23 cellular contexts compared by ENCODE assay signal in genomic region chr3:13852638-13853009, GRCh38. TPM values are rescaled to one million over a fixed set of nuclear protein-coding genes. Genes with fewer than 3 reads are reported as not detected.
A peak's percentile ranks its signal among the peaks of the same experiment; 100 is the strongest.
DNase-seq lines count a peak whose midpoint lies in the region; ATAC-seq, FAIRE-seq and TF ChIP-seq lines count a peak whose summit lies in the region.
"Had no signal": no experiment of that assay in that cellular context is flagged by ENCODE, and none has a peak within 500 bp of the region (broad histone marks: within the 10 kb centered on the region; RNA-seq: fewer than 3 reads in every experiment).

No MANE protein-coding gene starts in this region.

- BruUV-seq in HepG2 (replicated peaks; lab: Mats Ljungman, UMichigan): no TSS peak

- H3K36me3 ChIP-seq in HepG2 (replicated peaks in 1 of 2; ENCODE audit: control insufficient read depth in 1 of 2, insufficient read depth in 2 of 2, low read length in 2 of 2) (no peaks in the 10 kb centered on the region), right lobe of liver (no peaks in the 10 kb centered on the region)
- H3K36me3 ChIP-seq: Peyer's patch had no signal

- H3K9ac ChIP-seq in HepG2 (ENCODE audit: insufficient read depth, low read depth, low read length): no peak overlapping the region

- TF ChIP-seq POLR2A in HepG2 (IDR thresholded peaks at IDR 0.05; ENCODE audit: insufficient read depth in 1 of 2, low read depth in 2 of 2, low read length in 2 of 2): no peak
- TF ChIP-seq POLR2A in right lobe of liver (IDR thresholded peaks at IDR 0.05): no peak

- WGBS in HepG2 (ENCODE audit: low lambda C conversion rate): 0% methylated on average over 1 of the region's 4 CpGs
- WGBS in right lobe of liver (ENCODE audit: insufficient coverage, low coverage, low lambda C conversion rate, missing lambda C conversion rate): 60% methylated on average over 1 of the region's 4 CpGs

- no peaks in the 10 kb centered on the region for H3K9me3 ChIP-seq in HepG2 (ENCODE audit: low read length)
- no peaks in the 10 kb centered on the region for H3K9me3 ChIP-seq in right lobe of liver
- H3K9me3 ChIP-seq: Peyer's patch, testis had no signal

- H3K27me3 ChIP-seq in HepG2 (ENCODE audit: control insufficient read depth in 1 of 2, insufficient read depth in 2 of 2, low read length in 2 of 2): peaks cover 1 to 43% of the 10 kb centered on the region in 2 experiments; a peak in 4 of 5 replicates
- H3K27me3 ChIP-seq in right lobe of liver: no peaks in the 10 kb centered on the region
- H3K27me3 ChIP-seq: Peyer's patch, testis had no signal

- CTCF ChIA-PET in HepG2 (lab: Yijun Ruan, JAX; ENCODE audit: low intra/inter-chr PET ratio, low total read pairs): no interaction called here

- ATAC-seq in HepG2 (peak; percentile 26; the same call in 2 of the 3 replicates), right lobe of liver (no peak), GM19463 (IDR thresholded peaks at IDR 0.05; ENCODE audit: unreplicated experiment) (no peak)
- ATAC-seq: CD8-positive, alpha-beta T cell; SK-N-SH treated with all-trans-retinoic acid at 6 μM for 48 hours had no signal

- TF ChIP-seq CTCF in HepG2 (CRISPR knock-in tag; IDR thresholded peaks at IDR 0.05) (no peak), right lobe of liver (IDR thresholded peaks at IDR 0.05) (no peak), epithelial cell of esophagus (IDR thresholded peaks at IDR 0.05; ENCODE audit: insufficient read depth, low read depth, low read length, missing control alignments) (no peak)

- FAIRE-seq in HepG2 (lab: Jason Lieb, UNC): no peak
- FAIRE-seq: GM18507 had no signal

- in situ Hi-C loops in HepG2 (cut with HindIII; ENCODE audit: extremely low pct_ligation_motif_present, low pct_unique_long_range_greater_than_20kb): no loop called here

- H3K27ac ChIP-seq in HepG2 (ENCODE audit: extremely low read length, insufficient read depth, low read length): no peak overlapping the region
- H3K27ac ChIP-seq in right lobe of liver: no peak overlapping the region
- H3K27ac ChIP-seq: Peyer's patch, testis had no signal

- intact Hi-C loops in HepG2 (cut with micrococcal nuclease; ENCODE audit: unreplicated experiment) (no loop called here), right lobe of liver (cut with DNase I) (no loop called here)

- H3K4me3 ChIP-seq in HepG2 (replicated peaks in 1 of 3; ENCODE audit: insufficient read depth in 1 of 3, low read depth in 2 of 3, low read length in 3 of 3) (no peak overlapping the region), right lobe of liver (no peak overlapping the region), epithelial cell of esophagus (ENCODE audit: low read length) (no peak overlapping the region)
- H3K4me3 ChIP-seq: Peyer's patch, testis had no signal

- TF ChIP-seq EP300 in HepG2 (IDR thresholded peaks at IDR 0.05; ENCODE audit: low read depth in 2 of 2, low read length in 2 of 2) (no peak), HepG2 (CRISPR knock-in tag; IDR thresholded peaks at IDR 0.05; ENCODE audit: borderline replicate concordance) (no peak)

- H2AFZ ChIP-seq in HepG2 (ENCODE audit: low read length): no peak overlapping the region

- H3K4me1 ChIP-seq in HepG2 (ENCODE audit: insufficient read depth, low read length): no peaks in the 10 kb centered on the region
- no peaks in the 10 kb centered on the region for H3K4me1 ChIP-seq in right lobe of liver
- H3K4me1 ChIP-seq: Peyer's patch, testis had no signal

- POLR2A ChIA-PET in HepG2 (lab: Yijun Ruan, JAX): no interaction called here

- H4K20me1 ChIP-seq in HepG2 (ENCODE audit: insufficient read depth, low read length): peaks cover 3% of the 10 kb centered on the region; the same call in 1 of the 2 replicates

- no peak overlapping the region for H3K4me2 ChIP-seq in HepG2 (ENCODE audit: low read depth, low read length)

- TF ChIP-seq RAD21 in HepG2 (CRISPR knock-in tag; IDR thresholded peaks at IDR 0.05): no peak

- DNase-seq in HepG2 (ENCODE audit: low spot score) (no peak), right lobe of liver (no peak), LoVo (ENCODE audit: low spot score) (peak; percentile 32), epithelial cell of esophagus (ENCODE audit: low read depth) (peak; percentile 83), cerebellar nuclear complex (lab: John Stamatoyannopoulos, UW) (no peak), NK-92 (lab: John Stamatoyannopoulos, UW; ENCODE audit: unreplicated experiment) (no peak)
- DNase-seq: activated CD4-positive, CD25-positive, alpha-beta regulatory T cell treated with anti-CD3 and anti-CD28 coated beads, Interleukin-2, amount 50 U/mL, for 72 hours; activated CD8-positive, alpha-beta memory T cell treated with anti-CD3 and anti-CD28 coated beads, Interleukin-2, amount 50 U/mL, for 4 hours; activated gamma-delta T cell; anterior cingulate cortex; CD8-positive, alpha-beta T cell; DND-41; effector memory CD4-positive, alpha-beta T cell; glutamatergic neuron; NCI-H1436; NCI-H774; Peyer's patch; testis had no signal

- no peaks in the 10 kb centered on the region for H3K79me2 ChIP-seq in HepG2 (ENCODE audit: insufficient read depth, low read length)

TF ChIP-seq in HepG2, 621 proteins besides CTCF, POLR2A, EP300 and RAD21 (continues in another document):
- no peak for TF ChIP-seq ZNF296 (CRISPR knock-in tag; conservative IDR thresholded peaks at IDR 0.05)
- no peak for TF ChIP-seq ZBTB7B (CRISPR knock-in tag; IDR thresholded peaks at IDR 0.05)
- no peak for TF ChIP-seq ATF3 (CRISPR knock-in tag; IDR thresholded peaks at IDR 0.05)
- TF ChIP-seq ZNF556 (CRISPR knock-in tag; IDR thresholded peaks at IDR 0.05; ENCODE audit: borderline replicate concordance): no peak
- TF ChIP-seq ZZZ3 (CRISPR knock-in tag; IDR thresholded peaks at IDR 0.05; ENCODE audit: borderline replicate concordance): no peak
- TF ChIP-seq YY1 (IDR thresholded peaks at IDR 0.05; ENCODE audit: insufficient read depth, insufficient replicate concordance, low read depth, low read length): no peak
- TF ChIP-seq KAT7 (CRISPR knock-in tag; IDR thresholded peaks at IDR 0.05; ENCODE audit: borderline replicate concordance): no peak
- no peak for TF ChIP-seq IRF2 (CRISPR knock-in tag; IDR thresholded peaks at IDR 0.05)
- TF ChIP-seq CREB3 (CRISPR knock-in tag; IDR thresholded peaks at IDR 0.05): no peak
- TF ChIP-seq ZMYM3 (CRISPR knock-in tag; IDR thresholded peaks at IDR 0.05): no peak
- no peak for TF ChIP-seq ZBTB14 (CRISPR knock-in tag; IDR thresholded peaks at IDR 0.05)
- TF ChIP-seq ZNF576 (CRISPR knock-in tag; IDR thresholded peaks at IDR 0.05): no peak
- no peak for TF ChIP-seq ZNF225 (CRISPR knock-in tag; IDR thresholded peaks at IDR 0.05)
- TF ChIP-seq ZNF572 (CRISPR knock-in tag; IDR thresholded peaks at IDR 0.05): no peak
- TF ChIP-seq CREB1 (IDR thresholded peaks at IDR 0.05): no peak
- no peak for TF ChIP-seq CREB1 (CRISPR knock-in tag; IDR thresholded peaks at IDR 0.05)
- no peak for TF ChIP-seq ZNF432 (CRISPR knock-in tag; IDR thresholded peaks at IDR 0.05; ENCODE audit: borderline replicate concordance)

RNA-seq across cellular contexts. Expression of gene WNT7A, which starts 27.2 kb away (rescaled TPM):
- not detected in 2 replicates for total RNA-seq in HepG2 (2016; rRNA removed; fragmentation: Illumina TruSeq; extraction: Trizol)
- total RNA-seq in HepG2 (2016; cell fraction: cytosol; rRNA removed; fragmentation: Illumina TruSeq; extraction: Trizol; ENCODE audit: low read depth): not detected in 2 replicates
- total RNA-seq in HepG2 (2016; cell fraction: insoluble cytoplasmic fraction; rRNA removed; fragmentation: Illumina TruSeq; extraction: Trizol): not detected in 2 replicates
- total RNA-seq in HepG2 (2016; cell fraction: membrane; rRNA removed; fragmentation: Illumina TruSeq; extraction: Trizol): not detected in 2 replicates
- total RNA-seq in HepG2 (2016; cell fraction: nucleus; rRNA removed; fragmentation: Illumina TruSeq; extraction: Trizol): not detected in 2 replicates
- not detected in 2 replicates for polyA plus RNA-seq in HepG2 (2011; rRNA removed)
- not detected in 2 replicates for polyA plus RNA-seq in HepG2 (2011; cell fraction: cytosol; rRNA removed)
- not detected in 2 replicates for polyA plus RNA-seq in HepG2 (2011; cell fraction: nucleus; rRNA removed)
- polyA plus RNA-seq in HepG2 (2012): not detected in 2 replicates
- polyA plus RNA-seq in HepG2 (2016; cell fraction: cytosol; fragmentation: Illumina TruSeq; extraction: Trizol; ENCODE audit: low read depth): not detected in 2 replicates
- polyA plus RNA-seq in HepG2 (2016; cell fraction: insoluble cytoplasmic fraction; fragmentation: Illumina TruSeq; extraction: Trizol; ENCODE audit: low read depth): not detected in 2 replicates
- polyA plus RNA-seq in HepG2 (2016; cell fraction: membrane; fragmentation: Illumina TruSeq; extraction: Trizol; ENCODE audit: low read depth): not detected in 2 replicates
- not detected in 2 replicates for polyA plus RNA-seq in HepG2 (2016; cell fraction: nucleus; fragmentation: Illumina TruSeq; extraction: Trizol; ENCODE audit: insufficient read depth, low read depth)
- polyA minus RNA-seq in HepG2 (2011; rRNA and poly(A)+ RNA removed; ENCODE audit: low replicate concordance): 0.10 TPM in 1 of 2 replicates, not detected in the other
- not detected in 2 replicates for polyA minus RNA-seq in HepG2 (2011; cell fraction: cytosol; rRNA and poly(A)+ RNA removed)
- not detected in 2 replicates for polyA minus RNA-seq in HepG2 (2011; cell fraction: nucleus; rRNA and poly(A)+ RNA removed)
- total RNA-seq in right lobe of liver: not detected
- total RNA-seq: chondrocyte, liver, Peyer's patch had no signal
- polyA plus RNA-seq: liver had no signal

Comparison
In these comparisons a context has a peak if more than half of its experiments do, and no peak if none do; other contexts are left out.
1. DNase-seq: peak in LoVo (single experiment) and epithelial cell of esophagus (single experiment); none in HepG2 (single experiment), right lobe of liver (0 of 3), cerebellar nuclear complex (0 of 2) and NK-92 (single experiment).